1 cellular context compared by ENCODE assay signal in the genomic region with DNA sequence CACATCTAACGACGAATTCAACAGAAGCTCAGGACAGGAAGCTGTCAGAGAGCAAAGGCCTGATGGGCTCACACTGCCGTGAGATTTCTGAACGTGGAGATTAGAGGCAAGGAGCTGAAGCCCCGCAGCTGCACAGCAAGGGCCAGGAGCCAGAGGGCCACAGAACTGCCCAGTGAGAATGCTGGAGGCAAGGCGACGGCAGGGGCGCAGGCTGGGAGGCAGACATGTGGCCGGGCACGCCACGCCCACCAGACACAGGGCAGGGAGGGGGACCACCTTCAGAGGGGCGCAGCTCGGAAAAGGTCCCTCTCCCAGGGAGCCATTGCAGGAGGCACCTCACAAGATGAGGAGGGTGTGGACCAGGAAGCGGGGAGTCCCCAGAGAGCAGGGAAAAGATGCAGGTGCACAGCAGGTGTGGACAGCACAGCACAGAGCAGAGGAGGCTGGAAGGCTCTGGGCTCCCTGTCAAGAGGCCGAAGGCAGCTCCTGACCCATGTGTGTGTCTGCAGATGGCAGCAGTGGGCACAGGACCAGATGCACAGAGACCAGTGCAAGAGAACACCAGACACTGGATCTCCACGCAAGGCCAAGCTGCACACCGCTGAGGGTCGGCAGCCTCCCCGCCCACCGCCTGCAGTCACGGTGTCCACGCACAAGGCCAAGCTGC.
TF ChIP-seq lines count a peak whose summit lies in the region.

No MANE protein-coding gene starts in this region.

TF ChIP-seq in HEK293, 187 proteins besides CTCF, POLR2A, EP300 and RAD21 (continued from another document):
- TF ChIP-seq ZBTB44 (tag by site-specific recombination; IDR thresholded peaks at IDR 0.05) (no peak), ZBTB48 (tag by site-specific recombination; IDR thresholded peaks at IDR 0.05) (no peak), ZNF510 (tag by site-specific recombination; IDR thresholded peaks at IDR 0.05; ENCODE audit: insufficient replicate concordance) (no peak), SP7 (tag by site-specific recombination; IDR thresholded peaks at IDR 0.05) (no peak), SP3 (tag by site-specific recombination; IDR thresholded peaks at IDR 0.05) (no peak), YY1 (tag by site-specific recombination; IDR thresholded peaks at IDR 0.05) (no peak), EGR2 (tag by site-specific recombination; IDR thresholded peaks at IDR 0.05; ENCODE audit: low read depth) (no peak), ZNF362 (tag by site-specific recombination; IDR thresholded peaks at IDR 0.05) (no peak), ZNF324 (tag by site-specific recombination; IDR thresholded peaks at IDR 0.05) (no peak), BCL11A (tag by site-specific recombination; IDR thresholded peaks at IDR 0.05; ENCODE audit: low read depth) (no peak), ZNF596 (tag by site-specific recombination; IDR thresholded peaks at IDR 0.05) (no peak)
TF ChIP-seq in HEK293: peak in this region for 3.
